10 cellular contexts compared by ENCODE assay signal in the genomic region with DNA sequence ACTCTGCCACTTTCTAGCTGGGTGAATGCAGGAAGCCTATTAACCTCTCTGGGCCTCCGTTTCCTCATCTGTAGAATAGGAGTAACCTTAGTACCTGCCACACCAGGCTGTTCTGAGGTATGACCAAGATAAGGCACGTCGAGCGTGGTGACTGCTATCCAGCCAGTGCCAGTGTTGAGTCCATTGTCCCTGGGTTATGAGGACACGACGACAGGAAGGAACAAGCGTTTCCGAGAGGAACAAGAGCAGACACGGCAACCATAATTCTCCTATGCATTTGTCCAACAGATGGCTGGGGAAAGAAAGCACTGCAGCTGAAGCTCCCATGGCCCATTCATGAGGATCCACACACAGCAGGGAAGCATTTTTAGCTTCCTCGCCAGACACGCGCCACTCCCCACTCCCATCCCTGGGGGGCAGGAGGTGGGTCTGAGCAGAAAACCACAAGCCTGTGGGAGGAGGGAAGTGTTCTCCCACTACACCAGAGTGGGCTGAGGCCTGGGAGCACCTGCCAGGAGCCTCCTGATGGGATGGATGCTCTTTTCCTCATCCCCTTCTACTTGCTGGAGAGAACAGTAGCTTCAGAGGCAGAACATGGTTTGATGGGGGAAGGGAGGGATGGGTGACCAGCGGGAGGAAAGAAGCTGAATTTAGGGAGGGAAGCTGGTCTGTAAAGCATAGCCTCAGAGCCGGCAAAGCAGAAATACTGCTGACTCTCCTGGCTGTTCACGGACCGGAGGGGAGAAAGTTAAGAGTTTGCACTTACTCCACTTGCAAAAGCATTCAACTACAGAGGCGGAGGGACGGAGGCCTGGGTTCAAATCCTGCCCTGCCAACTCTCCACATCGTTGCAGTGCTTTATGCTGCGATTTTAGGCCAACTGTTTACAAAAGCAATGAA. TPM values are rescaled to one million over a fixed set of nuclear protein-coding genes. Genes with fewer than 3 reads are reported as not detected.
DNase-seq lines count a peak whose midpoint lies in the region; ATAC-seq and TF ChIP-seq lines count a peak whose summit lies in the region.
"Had no signal": no experiment of that assay in that cellular context is flagged by ENCODE, and none has a peak within 500 bp of the region (broad histone marks: within the 10 kb centered on the region; RNA-seq: fewer than 3 reads in every experiment).

No MANE protein-coding gene starts in this region.

- H4K20me1 ChIP-seq in BLaER1 treated with 17β-estradiol and CSF1 and Interleukin-3, amounts not matched to agents 10 nM and 100 nM: peaks cover 32 to 77% (median 76%) of the 10 kb centered on the region in 11 experiments; a peak in 21 of 22 replicates

- H3K36me3 Mint-ChIP-seq in natural killer cell: no peaks in the 10 kb centered on the region

- H3K4me3 Mint-ChIP-seq in natural killer cell: peak overlapping the region; percentile 21

- peak overlapping the region; percentile 82 to 94 (median 87); a peak in 21 of 22 replicates for H3K9ac ChIP-seq in BLaER1 treated with 17β-estradiol and CSF1 and Interleukin-3, amounts not matched to agents 10 nM and 100 nM

- TF ChIP-seq CTCF in HFF-Myc (IDR thresholded peaks at IDR 0.05; ENCODE audit: low read depth, low read length, missing control alignments) (no peak), astrocyte of the cerebellum (IDR thresholded peaks at IDR 0.05; ENCODE audit: low read depth, low read length, missing control alignments) (no peak), natural killer cell (IDR thresholded peaks at IDR 0.05) (no peak), body of pancreas (IDR thresholded peaks at IDR 0.05) (no peak), esophagus muscularis mucosa (IDR thresholded peaks at IDR 0.05) (no peak), psoas muscle (IDR thresholded peaks at IDR 0.05) (no peak)

- peak overlapping the region in 9 of 10 experiments; percentile 80 to 100 (median 92); a peak in 19 of 20 replicates for H3K4me3 ChIP-seq in BLaER1 treated with 17β-estradiol and CSF1 and Interleukin-3, amounts not matched to agents 10 nM and 100 nM
- H3K4me3 ChIP-seq in HFF-Myc (replicated peaks; ENCODE audit: low read depth, low read length) (peak overlapping the region; percentile 74), astrocyte of the cerebellum (ENCODE audit: low read depth, low read length) (peak overlapping the region; percentile 88), body of pancreas (no peak overlapping the region), esophagus muscularis mucosa (peak overlapping the region in 1 of 4 donors; percentile 21), psoas muscle (no peak overlapping the region)

- H3K27me3 ChIP-seq in BLaER1 treated with 17β-estradiol and CSF1 and Interleukin-3, amounts not matched to agents 10 nM and 100 nM: peaks cover 0 to 23% (median 11%) of the 10 kb centered on the region in 11 experiments; a peak in 11 of 22 replicates
- H3K27me3 ChIP-seq in body of pancreas: no peaks in the 10 kb centered on the region
- H3K27me3 ChIP-seq in esophagus muscularis mucosa: peaks cover 0 to 9% (median 0%) of the 10 kb centered on the region in 4 donors
- peaks cover 0 to 54% (median 2%) of the 10 kb centered on the region in 3 donors for H3K27me3 ChIP-seq in psoas muscle (ENCODE audit: insufficient read depth in 3 of 3, low read length in 2 of 3)

- peaks cover 0 to 72% (median 60%) of the 10 kb centered on the region in 11 experiments; a peak in 17 of 22 replicates for H3K36me3 ChIP-seq in BLaER1 treated with 17β-estradiol and CSF1 and Interleukin-3, amounts not matched to agents 10 nM and 100 nM
- H3K36me3 ChIP-seq in body of pancreas (replicated peaks in 1 of 2; ENCODE audit: insufficient read depth in 1 of 2, low read depth in 2 of 2): no peaks in the 10 kb centered on the region
- no peaks in the 10 kb centered on the region for H3K36me3 ChIP-seq in esophagus muscularis mucosa
- H3K36me3 ChIP-seq in psoas muscle (ENCODE audit: insufficient read depth in 1 of 2, low read depth in 1 of 2): no peaks in the 10 kb centered on the region

- 73 to 89% methylated on average over 18 to 20 of the region's 20 CpGs for WGBS in body of pancreas, 2 donors
- 83% methylated on average over 20 of the region's 20 CpGs for WGBS in esophagus muscularis mucosa
- 79 to 85% (median 81%) methylated on average over 20 of the region's 20 CpGs for WGBS in psoas muscle, 3 donors

- no peak for TF ChIP-seq EP300 in esophagus muscularis mucosa (IDR thresholded peaks at IDR 0.05)

- no peak overlapping the region for H3K27ac Mint-ChIP-seq in natural killer cell

- intact Hi-C loops in natural killer cell (cut with micrococcal nuclease): no loop called here
- intact Hi-C loops in body of pancreas (cut with DNase I): no loop called here
- intact Hi-C loops in esophagus muscularis mucosa (cut with DNase I): loop anchor here (5.0 kb wide), 1 partner anchor 83 kb away; no protein-coding TSS in a partner anchor
- intact Hi-C loops in psoas muscle (cut with DNase I): no loop called here

- H3K4me1 ChIP-seq in BLaER1 treated with 17β-estradiol and CSF1 and Interleukin-3, amounts not matched to agents 10 nM and 100 nM: peaks cover 55 to 81% (median 74%) of the 10 kb centered on the region in 10 experiments
- peaks cover 14% of the 10 kb centered on the region for H3K4me1 ChIP-seq in body of pancreas
- peaks cover 27 to 75% (median 70%) of the 10 kb centered on the region in 4 donors for H3K4me1 ChIP-seq in esophagus muscularis mucosa
- H3K4me1 ChIP-seq in psoas muscle: peaks cover 10% of the 10 kb centered on the region

- no peaks in the 10 kb centered on the region for H3K9me3 Mint-ChIP-seq in natural killer cell

- H3K4me2 ChIP-seq in BLaER1 treated with 17β-estradiol and CSF1 and Interleukin-3, amounts not matched to agents 10 nM and 100 nM: peak overlapping the region; percentile 94 to 99 (median 97)

- peaks cover 12 to 30% of the 10 kb centered on the region in 2 donors for H3K4me1 Mint-ChIP-seq in natural killer cell

- H3K9me3 ChIP-seq in BLaER1 treated with 17β-estradiol and CSF1 and Interleukin-3, amounts not matched to agents 10 nM and 100 nM (replicated peaks in 1 of 11): peaks cover 0 to 30% (median 11%) of the 10 kb centered on the region in 11 experiments; a peak in 17 of 22 replicates
- no peaks in the 10 kb centered on the region for H3K9me3 ChIP-seq in body of pancreas
- no peaks in the 10 kb centered on the region for H3K9me3 ChIP-seq in esophagus muscularis mucosa
- no peaks in the 10 kb centered on the region for H3K9me3 ChIP-seq in psoas muscle

- in situ Hi-C loops in astrocyte of the cerebellum (cut with HindIII; ENCODE audit: low sequenced_read_pairs): loop anchor here (5.0 kb wide), 1 partner anchor 77 kb away; no protein-coding TSS in a partner anchor

- H3K27ac ChIP-seq in BLaER1 treated with 17β-estradiol and CSF1 and Interleukin-3, amounts not matched to agents 10 nM and 100 nM: peak overlapping the region in 8 of 11 experiments; percentile 2 to 91 (median 48); a peak in 11 of 22 replicates
- H3K27ac ChIP-seq in body of pancreas: no peak overlapping the region
- no peak overlapping the region for H3K27ac ChIP-seq in esophagus muscularis mucosa (replicated peaks in 1 of 4)
- no peak overlapping the region for H3K27ac ChIP-seq in psoas muscle

- TF ChIP-seq POLR2A in body of pancreas (IDR thresholded peaks at IDR 0.05) (no peak), esophagus muscularis mucosa (IDR thresholded peaks at IDR 0.05; ENCODE audit: low read depth) (no peak)

- ATAC-seq in natural killer cell: no peak
- ATAC-seq in body of pancreas: no peak
- no peak for ATAC-seq in psoas muscle

- H3K27me3 Mint-ChIP-seq in natural killer cell (ENCODE audit: low read depth in 2 of 2): peaks cover 0 to 16% of the 10 kb centered on the region in 2 donors

- no peak for DNase-seq in HFF-Myc (ENCODE audit: extremely low read depth, low read depth)
- no peak for DNase-seq in astrocyte of the cerebellum (ENCODE audit: low read depth)
- DNase-seq in natural killer cell: no peak
- DNase-seq in body of pancreas: no peak
- DNase-seq in esophagus muscularis mucosa (ENCODE audit: extremely low spot score): no peak
- DNase-seq in psoas muscle: no peak
- DNase-seq in iPS-NIHi7 (ENCODE audit: extremely low spot score): no peak
- DNase-seq: NCI-H446 treated with DMSO at 0.1 percent for 48 hours; stimulated activated CD4-positive, alpha-beta T cell treated with anti-CD3 and anti-CD28 coated beads, Interleukin-4, amount 100 ng/mL, for 4 hours had no signal

RNA-seq across cellular contexts. Expression of a gene that starts 2.7 kb away (rescaled TPM):
- total RNA-seq in natural killer cell (100 to 1,000 TPM in 2 of 3 donors, 10 to 100 TPM in 1; 43.7 to 187 (median 116) TPM), body of pancreas (10 to 100 TPM; 19.7 to 20.4 TPM), esophagus muscularis mucosa (10 to 100 TPM; 34.5 to 42.9 (median 40.7) TPM), psoas muscle (10 to 100 TPM in 2 of 4 donors, 1 to 10 TPM in 2; 7.0 to 11.9 (median 10.4) TPM)
- 10 to 100 TPM in 1 of 3 donors, 1 to 10 TPM in 2; 6.1 to 44.5 (median 7.1) TPM for polyA plus RNA-seq in psoas muscle

RNA-seq across cellular contexts. Expression of a gene that starts 33.1 kb away (rescaled TPM):
- 10 to 100 TPM; 47.2 to 62.3 (median 60.5) TPM for total RNA-seq in natural killer cell
- 10 to 100 TPM; 39.7 to 50.8 TPM for total RNA-seq in body of pancreas
- 100 to 1,000 TPM in 2 of 4 donors, 10 to 100 TPM in 2; 52.3 to 119 (median 80.4) TPM for total RNA-seq in esophagus muscularis mucosa
- 10 to 100 TPM; 13.1 to 19.3 (median 15.9) TPM for total RNA-seq in psoas muscle
- 10 to 100 TPM in 2 of 3 donors, 1 to 10 TPM in 1; 5.9 to 11.2 (median 11.1) TPM for polyA plus RNA-seq in psoas muscle

Comparison
In these comparisons a context has a peak if more than half of its experiments do, and no peak if none do; other contexts are left out.
1. H3K27ac ChIP-seq: peak in BLaER1 treated with 17β-estradiol and CSF1 and Interleukin-3, amounts not matched to agents 10 nM and 100 nM (8 of 11); none in body of pancreas (0 of 4), esophagus muscularis mucosa (0 of 4) and psoas muscle (single experiment).
2. H3K4me3 ChIP-seq: peak in BLaER1 treated with 17β-estradiol and CSF1 and Interleukin-3, amounts not matched to agents 10 nM and 100 nM (9 of 10), HFF-Myc (single experiment) and astrocyte of the cerebellum (single experiment); none in body of pancreas (0 of 2) and psoas muscle (single experiment).